In the genomic region with DNA sequence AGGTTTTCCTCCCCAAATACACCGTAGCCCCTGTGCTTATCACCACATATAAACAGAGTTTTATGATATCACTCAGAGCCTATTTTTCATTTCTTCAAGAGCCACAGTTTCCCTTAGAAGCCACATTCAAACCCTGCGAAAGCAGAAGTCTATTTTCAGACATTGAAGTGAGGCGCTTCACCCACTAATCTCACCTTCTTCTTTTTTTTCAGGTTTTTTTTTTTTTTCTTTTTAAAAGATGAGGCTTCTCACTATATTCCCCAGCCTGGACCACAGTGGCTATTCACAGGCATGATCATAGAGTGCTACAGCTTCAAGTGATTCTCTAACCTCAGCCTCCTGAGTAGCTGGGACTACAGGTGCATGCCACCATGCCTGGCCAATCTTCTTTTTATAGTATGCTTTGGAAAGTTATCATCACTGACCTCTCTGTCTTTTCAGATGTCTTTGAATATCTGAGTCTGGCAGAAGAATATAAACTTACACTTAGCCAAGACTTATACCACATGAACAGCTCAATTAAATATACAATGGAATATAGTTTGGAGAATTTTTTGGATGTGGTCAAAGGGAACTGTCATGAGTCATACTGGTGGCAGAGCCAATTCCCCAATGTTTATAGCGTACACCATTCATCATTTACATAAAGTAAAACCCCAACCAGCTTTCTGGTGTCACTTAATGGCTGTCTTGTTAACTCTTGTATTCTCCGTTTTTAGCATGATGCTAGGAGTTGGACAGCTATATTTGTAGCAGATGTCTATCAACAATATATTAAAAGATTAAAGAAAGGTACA, we compare ENCODE assay signal across 1 cellular context.
TF ChIP-seq lines count a peak whose summit lies in the region.

No MANE protein-coding gene starts in this region.

TF ChIP-seq in HepG2, 621 proteins besides CTCF, POLR2A, EP300 and RAD21 (continued from another document):
- no peak for TF ChIP-seq TEAD3 (CRISPR knock-in tag; optimal IDR thresholded peaks at IDR 0.05; ENCODE audit: borderline replicate concordance)
- TF ChIP-seq TGIF2 (CRISPR knock-in tag; IDR thresholded peaks at IDR 0.05), result no peak
- TF ChIP-seq RORA (CRISPR knock-in tag; IDR thresholded peaks at IDR 0.05), result no peak
- no peak for TF ChIP-seq ZNF142 (CRISPR knock-in tag; IDR thresholded peaks at IDR 0.05)
